8 cellular contexts compared by ENCODE assay signal in genomic region chr17:82551779-82552457, GRCh38. TPM values are rescaled to one million over a fixed set of nuclear protein-coding genes. Genes with fewer than 3 reads are reported as not detected.
DNase-seq lines count a peak whose midpoint lies in the region; ATAC-seq and TF ChIP-seq lines count a peak whose summit lies in the region.

No MANE protein-coding gene starts in this region.

- H3K4me1 Mint-ChIP-seq in neural progenitor cell = peaks cover 31% of the 10 kb centered on the region

- peaks cover 15% of the 10 kb centered on the region; the same call in 1 of the 2 replicates for H4K20me1 ChIP-seq in OCI-LY7 (ENCODE audit: insufficient read depth, low read length)
- peaks cover 94% of the 10 kb centered on the region for H4K20me1 ChIP-seq in neural progenitor cell (ENCODE audit: low read depth)

- peaks cover 5% of the 10 kb centered on the region for H3K27me3 Mint-ChIP-seq in neural progenitor cell (ENCODE audit: insufficient read depth, low read depth)

- H3F3A ChIP-seq in neural progenitor cell (ENCODE audit: low read depth) = peaks cover 16% of the 10 kb centered on the region

- H3K4me2 ChIP-seq in OCI-LY7 (ENCODE audit: low read length) (peak overlapping the region; percentile 67), neural progenitor cell (no peak overlapping the region)

- peak; percentile 79 for ATAC-seq in GM18909 (IDR thresholded peaks at IDR 0.05; ENCODE audit: poor library complexity, unreplicated experiment)
- peak; percentile 47 for ATAC-seq in HG03469 (IDR thresholded peaks at IDR 0.05; ENCODE audit: unreplicated experiment)

- H3K27ac Mint-ChIP-seq in neural progenitor cell = peak overlapping the region; percentile 87

- no peak overlapping the region for H3K4me3 ChIP-seq in AG10803 (ENCODE audit: low read length)
- H3K4me3 ChIP-seq in OCI-LY7 (ENCODE audit: low read depth, low read length, poor library complexity, severe bottlenecking) = peak overlapping the region; percentile 1
- no peak overlapping the region for H3K4me3 ChIP-seq in esophagus squamous epithelium
- H3K4me3 ChIP-seq in neural progenitor cell = no peak overlapping the region
- H3K4me3 ChIP-seq in thyroid gland (replicated peaks in 1 of 3) = no peak overlapping the region

- H2AFZ ChIP-seq in OCI-LY7 (ENCODE audit: low read length) (no peak overlapping the region), neural progenitor cell (replicated peaks) (no peak overlapping the region)

- 0 out of 2 replicates have a peak, but pooled peaks cover 4% of the 10 kb centered on the region for H3K9me3 ChIP-seq in OCI-LY7 (ENCODE audit: low read length)
- H3K9me3 ChIP-seq in esophagus squamous epithelium = no peaks in the 10 kb centered on the region
- no peaks in the 10 kb centered on the region for H3K9me3 ChIP-seq in neural progenitor cell (ENCODE audit: low read depth)
- H3K9me3 ChIP-seq in thyroid gland = no peaks in the 10 kb centered on the region

- DNase-seq in AG10803 (ENCODE audit: low read depth) (peak; percentile 78), OCI-LY7 (ENCODE audit: low spot score) (peak; percentile 91), activated T-cell treated with anti-CD3 and anti-CD28 coated beads for 24 hours (ENCODE audit: low read depth) (peak; percentile 69), esophagus squamous epithelium (lab: John Stamatoyannopoulos, UW) (peak; percentile 10), neural progenitor cell (ENCODE audit: low spot score) (peak; percentile 39), thyroid gland (peak; percentile 84 to 85)

- BruUV-seq in OCI-LY7 (replicated peaks; lab: Mats Ljungman, UMichigan) = no TSS peak

- H3K4me3 Mint-ChIP-seq in neural progenitor cell = no peak overlapping the region

- POLR2A ChIA-PET in OCI-LY7 (lab: Charles Lee) = interaction anchor here (0.6 to 1.0 kb wide), 3 partner anchors 16 to 96 kb away, joined by 4 to 5 read pairs (median 5); no protein-coding TSS in a partner anchor

- H3K4me1 ChIP-seq in OCI-LY7 (ENCODE audit: insufficient read depth, low read length, poor library complexity, severe bottlenecking) (peaks cover 37% of the 10 kb centered on the region), esophagus squamous epithelium (peaks cover 19 to 68% (median 53%) of the 10 kb centered on the region in 3 donors), neural progenitor cell (no peaks in the 10 kb centered on the region), thyroid gland (peaks cover 40 to 55% of the 10 kb centered on the region in 2 donors)

- TF ChIP-seq POLR2A in esophagus squamous epithelium (IDR thresholded peaks at IDR 0.05) = no peak
- TF ChIP-seq POLR2A in thyroid gland (IDR thresholded peaks at IDR 0.05) = no peak

- H3K9me3 Mint-ChIP-seq in neural progenitor cell = no peaks in the 10 kb centered on the region

- CTCF ChIA-PET in OCI-LY7 (lab: Charles Lee; ENCODE audit: unreplicated experiment) = interaction anchor here (0.8 kb wide), 1 partner anchor 59 kb away, joined by 3 read pairs; no protein-coding TSS in a partner anchor

- no peaks in the 10 kb centered on the region for H3K27me3 ChIP-seq in esophagus squamous epithelium
- H3K27me3 ChIP-seq in neural progenitor cell = no peaks in the 10 kb centered on the region
- H3K27me3 ChIP-seq in thyroid gland = no peaks in the 10 kb centered on the region

- peaks cover 9% of the 10 kb centered on the region for H3K36me3 Mint-ChIP-seq in neural progenitor cell

- peaks cover 99% of the 10 kb centered on the region for H3K79me2 ChIP-seq in OCI-LY7 (ENCODE audit: insufficient read depth, low read depth, low read length)
- H3K79me2 ChIP-seq in neural progenitor cell (ENCODE audit: low read depth) = peaks cover 100% of the 10 kb centered on the region

- TF ChIP-seq CTCF in AG10803 (conservative IDR thresholded peaks at IDR 0.05; ENCODE audit: low read length) (peak; percentile 80), OCI-LY7 (conservative IDR thresholded peaks at IDR 0.05; ENCODE audit: low read length) (peak; percentile 99), esophagus squamous epithelium (IDR thresholded peaks at IDR 0.05) (peak; percentile 66 to 87 (median 82)), neural progenitor cell (IDR thresholded peaks at IDR 0.05) (peak; percentile 50), thyroid gland (IDR thresholded peaks at IDR 0.05) (peak; percentile 60 to 82 (median 78))

- H3K27ac ChIP-seq in OCI-LY7 (ENCODE audit: low read depth, low read length, poor library complexity, severe bottlenecking) (peak overlapping the region; percentile 17), esophagus squamous epithelium (peak overlapping the region in 3 of 4 donors; percentile 42 to 46 (median 44)), neural progenitor cell (no peak overlapping the region), thyroid gland (peak overlapping the region in 1 of 3 donors; percentile 8)

- no peak overlapping the region for H3K9ac ChIP-seq in neural progenitor cell

- H3K36me3 ChIP-seq in OCI-LY7 (ENCODE audit: insufficient read depth, low read length) = peaks cover 30% of the 10 kb centered on the region
- H3K36me3 ChIP-seq in esophagus squamous epithelium = no peaks in the 10 kb centered on the region
- H3K36me3 ChIP-seq in neural progenitor cell = no peaks in the 10 kb centered on the region
- no peaks in the 10 kb centered on the region for H3K36me3 ChIP-seq in thyroid gland

- no peaks in the 10 kb centered on the region for H3K9me2 ChIP-seq in OCI-LY7 (ENCODE audit: insufficient read depth, low read length)

- WGBS in esophagus squamous epithelium, 2 donors = 28 to 32% methylated on average over 13 of the region's 13 CpGs
- WGBS in thyroid gland, 2 donors = 38 to 41% methylated on average over 13 of the region's 13 CpGs

- intact Hi-C loops in OCI-LY7 (cut with micrococcal nuclease; ENCODE audit: unreplicated experiment) (loop anchor here (1.0 to 10.0 kb wide), 7 partner anchors 31 to 257 kb away; partner anchors contain the start of genes HEXD, NARF and OGFOD3), esophagus squamous epithelium (cut with DNase I) (loop anchor here (5.0 to 10.0 kb wide), 2 partner anchors 65 to 197 kb away; partner anchors contain the start of gene TEX19), thyroid gland (cut with DNase I) (loop anchor here (5.0 kb wide), 1 partner anchor 200 kb away; no protein-coding TSS in a partner anchor)

RNA-seq across cellular contexts. Expression of gene FOXK2, which starts 32.4 kb away (rescaled TPM):
- total RNA-seq in OCI-LY7 (2014; rRNA removed; shearing (Covaris generic)) = 62.4 and 76.2 TPM in 2 replicates
- total RNA-seq in OCI-LY7 (2022) (144 and 148 TPM in 2 replicates), esophagus squamous epithelium (10 to 100 TPM; 26.3 to 38.2 (median 34.5) TPM), neural progenitor cell (ENCODE audit: low replicate concordance) (28.1 and 45.9 TPM in 2 replicates), thyroid gland (10 to 100 TPM; 30.5 to 43.3 (median 38.8) TPM)

Comparison
In these comparisons a context has a peak if more than half of its experiments do, and no peak if none do; other contexts are left out.
1. DNase-seq: peak in every context shown above with its lines; median percentile 91 in OCI-LY7; 84 in thyroid gland; 78 in AG10803; 69 in activated T-cell treated with anti-CD3 and anti-CD28 coated beads for 24 hours; 39 in neural progenitor cell; 10 in esophagus squamous epithelium.